13 cellular contexts compared by ENCODE assay signal in genomic region chr11:46717825-46718154, GRCh38. TPM values are rescaled to one million over a fixed set of nuclear protein-coding genes. Genes with fewer than 3 reads are reported as not detected.
DNase-seq lines count a peak whose midpoint lies in the region; ATAC-seq, FAIRE-seq and TF ChIP-seq lines count a peak whose summit lies in the region.
"Not testable (repeated sequence)": the region's sequence is repeated elsewhere in the genome, so short reads cannot be mapped to it uniquely, and the experiment has no call there.
"Had no signal": no experiment of that assay in that cellular context is flagged by ENCODE, and none has a peak within 500 bp of the region (broad histone marks: within the 10 kb centered on the region; RNA-seq: fewer than 3 reads in every experiment).

No MANE protein-coding gene starts in this region.

- not testable (repeated sequence) for BruUV-seq in Caco-2 (replicated peaks; lab: Mats Ljungman, UMichigan); IMR-90 (replicated peaks; lab: Mats Ljungman, UMichigan); PC-9 (replicated peaks; lab: Mats Ljungman, UMichigan); GM12878 (replicated peaks; lab: Mats Ljungman, UMichigan)

- H3K4me2 ChIP-seq in A549, result peak overlapping the region; percentile 35
- not testable (repeated sequence) for H3K4me2 ChIP-seq in IMR-90 (ENCODE audit: low read depth, low read length); GM12878 (ENCODE audit: control insufficient read depth, insufficient read depth); keratinocyte (ENCODE audit: control insufficient read depth, extremely low read depth, insufficient read depth, low read depth, low read length)
- H3K4me2 ChIP-seq in PC-9, result peak overlapping the region; percentile 40

- H3K4me3 Mint-ChIP-seq in Caco-2 (ENCODE audit: unreplicated experiment); progenitor cell of endocrine pancreas (ENCODE audit: low read depth): not testable (repeated sequence)

- peak overlapping the region; percentile 3 to 69; a peak in 2 of 4 replicates for H4K8ac ChIP-seq in IMR-90 (ENCODE audit: low read depth in 2 of 2, low read length in 2 of 2)

- DNase-seq in A549 (ENCODE audit: low read depth in 1 of 2, low spot score in 1 of 2); Caco-2; IMR-90; PC-9; GM12878 (ENCODE audit: low read depth, low spot score); keratinocyte (ENCODE audit: low read depth, low spot score); progenitor cell of endocrine pancreas (ENCODE audit: low spot score, unreplicated experiment): not testable (repeated sequence)

- H3K9me1 ChIP-seq in IMR-90 (ENCODE audit: insufficient read depth, low read length), result peaks cover 19% of the 10 kb centered on the region
- not testable (repeated sequence) for H3K9me1 ChIP-seq in keratinocyte (ENCODE audit: control insufficient read depth, extremely low read depth, insufficient read depth, low read length)

- dilution Hi-C loops in IMR-90 (cut with HindIII; ENCODE audit: low sequenced_read_pairs, unreplicated experiment); keratinocyte (cut with MboI; ENCODE audit: extremely low pct_ligation_motif_present, low sequenced_read_pairs): not testable (repeated sequence)

- not testable (repeated sequence) for H3K9ac ChIP-seq in IMR-90 (ENCODE audit: low read depth, low read length); GM12878 (ENCODE audit: control insufficient read depth, insufficient read depth, low read length); keratinocyte (ENCODE audit: control insufficient read depth, extremely low read depth, insufficient read depth, low read length)

- not testable (repeated sequence) for TF ChIP-seq CTCF in A549 (IDR thresholded peaks at IDR 0.05); Caco-2 (IDR thresholded peaks at IDR 0.05; ENCODE audit: insufficient read depth in 1 of 2, low read depth in 1 of 2, low read length in 1 of 2, severe bottlenecking in 1 of 2, unreplicated experiment in 1 of 2); IMR-90 (conservative IDR thresholded peaks at IDR 0.05; ENCODE audit: low read depth, low read length); PC-9 (conservative IDR thresholded peaks at IDR 0.05); GM12878 (IDR thresholded peaks at IDR 0.05 in 2 of 3, conservative IDR thresholded peaks at IDR 0.05 in 1 of 3; ENCODE audit: control insufficient read depth in 2 of 3, extremely low read depth in 1 of 3, insufficient read depth in 1 of 3, low read depth in 3 of 3, low read length in 3 of 3); keratinocyte (optimal IDR thresholded peaks at IDR 0.05 in 1 of 3, IDR thresholded peaks at IDR 0.05 in 1 of 3, conservative IDR thresholded peaks at IDR 0.05 in 1 of 3; ENCODE audit: extremely low read depth in 1 of 3, insufficient read depth in 2 of 3, low read length in 3 of 3); progenitor cell of endocrine pancreas (IDR thresholded peaks at IDR 0.05; ENCODE audit: unreplicated experiment)

- H3K23ac ChIP-seq in IMR-90 (ENCODE audit: low read depth, low read length), result peak overlapping the region; percentile 65; the same call in 1 of the 2 replicates

- H3K27me3 ChIP-seq in Caco-2 (replicated peaks; ENCODE audit: control insufficient read depth, insufficient read depth, low read length); IMR-90 (ENCODE audit: control insufficient read depth, insufficient read depth, low read length); PC-9 (ENCODE audit: insufficient read depth, low read depth); GM12878 (replicated peaks in 1 of 2; ENCODE audit: control insufficient read depth in 2 of 2, insufficient read depth in 2 of 2, low read length in 1 of 2); keratinocyte (ENCODE audit: control insufficient read depth, extremely low read depth, insufficient read depth, low read length): not testable (repeated sequence)

- peak overlapping the region; percentile 25; the same call in 1 of the 2 replicates for H2BK20ac ChIP-seq in IMR-90 (ENCODE audit: low read depth, low read length)

- TF ChIP-seq EP300 in A549 (IDR thresholded peaks at IDR 0.05); GM12878 (IDR thresholded peaks at IDR 0.05; ENCODE audit: borderline replicate concordance in 1 of 2, control insufficient read depth in 1 of 2, low read depth in 2 of 2, low read length in 2 of 2): not testable (repeated sequence)

- H2AK5ac ChIP-seq in IMR-90 (ENCODE audit: low read depth, low read length), result not testable (repeated sequence)

- SMC1A ChIA-PET in GM12878 (lab: Charles Lee; ENCODE audit: uncharacterized antibody, unreplicated experiment), result not testable (repeated sequence)

- not testable (repeated sequence) for H3K27me3 Mint-ChIP-seq in Caco-2 (ENCODE audit: insufficient read depth, unreplicated experiment); progenitor cell of endocrine pancreas

- H4K91ac ChIP-seq in IMR-90 (ENCODE audit: insufficient read depth, low read depth, low read length), result not testable (repeated sequence)

- not testable (repeated sequence) for H2AK9ac ChIP-seq in IMR-90 (replicated peaks; ENCODE audit: low read depth, low read length, poor library complexity)

- H3K79me1 ChIP-seq in IMR-90 (ENCODE audit: low read depth in 1 of 2, low read length in 2 of 2), result not testable (repeated sequence)

- H2BK120ac ChIP-seq in IMR-90 (ENCODE audit: low read depth, low read length), result peak overlapping the region; percentile 77

- H2BK15ac ChIP-seq in IMR-90 (ENCODE audit: low read depth, low read length), result peak overlapping the region; percentile 19; the same call in 1 of the 3 replicates

- in situ Hi-C loops in IMR-90 (cut with MboI; ENCODE audit: low sequenced_read_pairs); GM12878 (cut with MboI): not testable (repeated sequence)

- H3F3A ChIP-seq in PC-9 (ENCODE audit: insufficient read depth, low read depth), result not testable (repeated sequence)

- H3K27ac ChIP-seq in A549, result peak overlapping the region; percentile 89 to 91
- H3K27ac ChIP-seq in IMR-90 (ENCODE audit: insufficient read depth, low read length); PC-9; GM12878 (ENCODE audit: control insufficient read depth, insufficient read depth); keratinocyte (ENCODE audit: control insufficient read depth, insufficient read depth, low read length): not testable (repeated sequence)

- H3K14ac ChIP-seq in IMR-90 (replicated peaks; ENCODE audit: low read depth, low read length), result not testable (repeated sequence)

- H2AFZ ChIP-seq in IMR-90 (replicated peaks; ENCODE audit: low read length, poor library complexity) (peak overlapping the region; percentile 87), PC-9 (0 out of 2 replicates have a peak overlapping the region, but pooled peaks have one; percentile 56), GM12878 (ENCODE audit: control insufficient read depth, low read depth, low read length) (peak overlapping the region; percentile 51; the same call in 1 of the 2 replicates), keratinocyte (ENCODE audit: control insufficient read depth, low read length) (peak overlapping the region; percentile 86)

- H3K4ac ChIP-seq in IMR-90 (ENCODE audit: low read depth, low read length), result peak overlapping the region; percentile 78

- not testable (repeated sequence) for ATAC-seq in A549; IMR-90 (ENCODE audit: low read depth); GM12878

- H3K56ac ChIP-seq in IMR-90 (ENCODE audit: extremely low read depth, insufficient read depth, low read length), result not testable (repeated sequence)

- RAD21 ChIA-PET in GM12878 (lab: Charles Lee; ENCODE audit: unreplicated experiment), result not testable (repeated sequence)

- not testable (repeated sequence) for FAIRE-seq in A549 (lab: Jason Lieb, UNC); GM12878 (lab: Jason Lieb, UNC); keratinocyte (lab: Jason Lieb, UNC)

- not testable (repeated sequence) for H3K36me3 Mint-ChIP-seq in Caco-2 (ENCODE audit: insufficient read depth, unreplicated experiment); progenitor cell of endocrine pancreas (ENCODE audit: insufficient read depth)

- TF ChIP-seq POLR2A in A549 (IDR thresholded peaks at IDR 0.05; ENCODE audit: low read length); IMR-90 (IDR thresholded peaks at IDR 0.05; ENCODE audit: low read depth, low read length); GM12878 (IDR thresholded peaks at IDR 0.05; ENCODE audit: low read depth, low read length): not testable (repeated sequence)

- H3K18ac ChIP-seq in IMR-90 (ENCODE audit: low read depth, low read length), result peak overlapping the region; percentile 76; the same call in 1 of the 2 replicates

- not testable (repeated sequence) for H3K9me3 Mint-ChIP-seq in Caco-2 (ENCODE audit: unreplicated experiment); progenitor cell of endocrine pancreas (ENCODE audit: low read depth)

- POLR2A ChIA-PET in A549 (lab: Yijun Ruan, JAX); Caco-2 (lab: Charles Lee); IMR-90 (lab: Charles Lee; ENCODE audit: unreplicated experiment): not testable (repeated sequence)
- POLR2A ChIA-PET in PC-9 (lab: Charles Lee; ENCODE audit: unreplicated experiment) (interaction anchor here (0.6 kb wide), 2 partner anchors 17 to 36 kb away, joined by 3 to 6 read pairs; partner anchors contain the start of genes ARHGAP1 and ZNF408), GM12878 (lab: Charles Lee) (interaction anchor here (0.7 kb wide), 1 partner anchor 61 kb away, joined by 13 read pairs; no protein-coding TSS in a partner anchor)

- H3K4me1 ChIP-seq in A549 (peaks cover 55% of the 10 kb centered on the region), Caco-2 (peaks cover 34% of the 10 kb centered on the region), IMR-90 (ENCODE audit: control insufficient read depth, insufficient read depth, low read length) (peaks cover 14% of the 10 kb centered on the region), PC-9 (replicated peaks; ENCODE audit: insufficient read depth) (peaks cover 28% of the 10 kb centered on the region)
- H3K4me1 ChIP-seq in GM12878 (ENCODE audit: control insufficient read depth, insufficient read depth, low read length); keratinocyte (ENCODE audit: control insufficient read depth, extremely low read depth, insufficient read depth, low read length): not testable (repeated sequence)

- H2BK5ac ChIP-seq in IMR-90 (ENCODE audit: low read depth, low read length, poor library complexity, severe bottlenecking), result not testable (repeated sequence)

- intact Hi-C loops in Caco-2 (cut with micrococcal nuclease; ENCODE audit: unreplicated experiment) (loop anchor here (1.0 to 5.0 kb wide), 2 partner anchors 17 to 165 kb away; partner anchors contain the start of gene ARHGAP1), PC-9 (cut with micrococcal nuclease; ENCODE audit: unreplicated experiment) (loop anchor here (5.0 kb wide), 1 partner anchor 595 kb away; the partner anchor contains the start of gene PHF21A)
- intact Hi-C loops in IMR-90 (cut with micrococcal nuclease); GM12878 (cut with micrococcal nuclease; ENCODE audit: unreplicated experiment): not testable (repeated sequence)

- not testable (repeated sequence) for H3K9me2 ChIP-seq in PC-9 (ENCODE audit: insufficient read depth)

- H3K36me3 ChIP-seq in Caco-2 (ENCODE audit: control insufficient read depth, insufficient read depth, low read length); IMR-90 (ENCODE audit: control insufficient read depth, insufficient read depth, low read length); PC-9 (ENCODE audit: low read depth); GM12878 (ENCODE audit: control insufficient read depth in 2 of 2, insufficient read depth in 2 of 2, low read length in 1 of 2); keratinocyte (ENCODE audit: control insufficient read depth in 2 of 2, extremely low read depth in 1 of 2, insufficient read depth in 2 of 2, low read length in 2 of 2): not testable (repeated sequence)

- H3K4me1 Mint-ChIP-seq in Caco-2 (ENCODE audit: low read depth, unreplicated experiment) (peaks cover 11% of the 10 kb centered on the region), progenitor cell of endocrine pancreas (ENCODE audit: low read depth) (peaks cover 18% of the 10 kb centered on the region)

- not testable (repeated sequence) for H4K20me1 ChIP-seq in IMR-90 (ENCODE audit: insufficient read depth, low read length); PC-9 (ENCODE audit: insufficient read depth); GM12878 (ENCODE audit: control insufficient read depth, insufficient read depth); keratinocyte (ENCODE audit: control insufficient read depth, extremely low read depth, insufficient read depth, low read length)

- peak overlapping the region; percentile 98 for H4K5ac ChIP-seq in IMR-90 (ENCODE audit: low read depth, low read length)

- not testable (repeated sequence) for TF ChIP-seq RAD21 in A549 (conservative IDR thresholded peaks at IDR 0.05 in 1 of 2, IDR thresholded peaks at IDR 0.05 in 1 of 2); IMR-90 (IDR thresholded peaks at IDR 0.05; ENCODE audit: low read length); GM12878 (IDR thresholded peaks at IDR 0.05; ENCODE audit: insufficient read depth, low read depth, low read length)

- H3K27ac Mint-ChIP-seq in Caco-2 (ENCODE audit: unreplicated experiment), result peak overlapping the region; percentile 92
- H3K27ac Mint-ChIP-seq in progenitor cell of endocrine pancreas, result peak overlapping the region; percentile 45

- 33% methylated on average over 2 of the region's 2 CpGs for WGBS in A549 (ENCODE audit: missing lambda C conversion rate)
- WGBS in IMR-90 (ENCODE audit: extremely low coverage in 2 of 2, insufficient read length in 1 of 2), 2 experiments, result no CpG with 5 or more reads among the region's 2 CpGs
- 95% methylated on average over 2 of the region's 2 CpGs for WGBS in GM12878 (ENCODE audit: insufficient coverage, insufficient replicate concordance, low lambda C conversion rate, missing lambda C conversion rate)

- CTCF ChIA-PET in A549 (lab: Yijun Ruan, JAX) (interaction anchor here (0.7 to 1.4 kb wide), 3 partner anchors 9 to 26 kb away, joined by 3 read pairs; no protein-coding TSS in a partner anchor), Caco-2 (lab: Charles Lee) (interaction anchor here (1.1 kb wide), 1 partner anchor 17 kb away, joined by 3 read pairs; the partner anchor contains the start of genes ARHGAP1 and ZNF408)
- CTCF ChIA-PET in IMR-90 (lab: Yijun Ruan, JAX); PC-9 (lab: Charles Lee); GM12878 (lab: Yijun Ruan, JAX): not testable (repeated sequence)

- H3K79me2 ChIP-seq in PC-9 (ENCODE audit: low read depth); GM12878 (ENCODE audit: control insufficient read depth, insufficient read depth, low read length); keratinocyte (ENCODE audit: control insufficient read depth, insufficient read depth, low read length): not testable (repeated sequence)

- not testable (repeated sequence) for H3K4me3 ChIP-seq in A549; Caco-2 (ENCODE audit: low read depth, low read length); IMR-90 (ENCODE audit: insufficient read depth, low read depth, low read length); PC-9; GM12878; keratinocyte (ENCODE audit: control insufficient read depth in 2 of 3, extremely low read depth in 1 of 3, insufficient read depth in 2 of 3, low read depth in 1 of 3, low read length in 3 of 3)

- not testable (repeated sequence) for H3K9me3 ChIP-seq in A549; Caco-2; IMR-90 (ENCODE audit: control insufficient read depth, insufficient read depth, low read length); PC-9 (ENCODE audit: insufficient read depth, low read depth); GM12878 (replicated peaks; ENCODE audit: control insufficient read depth, insufficient read depth, low read length); keratinocyte (ENCODE audit: control insufficient read depth, low read depth, low read length)

RNA-seq across cellular contexts. Expression of gene F2, which starts 1.2 kb away (rescaled TPM):
- 3.8 and 4.2 TPM in 2 replicates for polyA plus RNA-seq in A549 (2011; rRNA removed)
- polyA plus RNA-seq in A549 (2012; cell fraction: cytosol; rRNA removed), result 3.3 and 4.0 TPM in 2 replicates
- 8.1 and 8.4 TPM in 2 replicates for polyA plus RNA-seq in A549 (2012; cell fraction: nucleus; rRNA removed)
- 1.5 to 3.0 TPM (median 2.5 TPM) in 3 replicates for polyA plus RNA-seq in A549 (2017; fragmentation: RNase III; extraction: RNeasy Plus Mini Kit Qiagen cat#74134 plus additional on column Dnase treatment)
- 6.7 and 7.1 TPM in 2 replicates for polyA minus RNA-seq in A549 (2011; rRNA and poly(A)+ RNA removed)
- total RNA-seq in Caco-2 (2022), result 51.8 and 60.0 TPM in 2 replicates
- total RNA-seq in IMR-90 (2012; rRNA removed), result not detected in 2 replicates
- polyA plus RNA-seq in IMR-90 (2012; rRNA removed), result not detected in 2 replicates
- 0.02 TPM in 2 replicates for polyA plus RNA-seq in IMR-90 (2012; cell fraction: cytosol; rRNA removed)
- polyA plus RNA-seq in IMR-90 (2012; cell fraction: nucleus; rRNA removed; ENCODE audit: low replicate concordance), result 0.16 and 0.70 TPM in 2 replicates
- total RNA-seq in PC-9 (2021), result 0.20 TPM in 1 of 2 replicates, not detected in the other
- 0.46 TPM in 1 of 2 replicates, not detected in the other for total RNA-seq in GM12878 (2013; cell fraction: nucleolus; rRNA removed)
- 0.23 TPM in 1 of 2 replicates, not detected in the other for total RNA-seq in GM12878 (2014; rRNA removed)
- total RNA-seq in GM12878 (2014; rRNA removed; fragmentation: Illumina TruSeq; extraction: Trizol), result not detected in 2 replicates
- total RNA-seq in GM12878 (2021), result 0.32 and 0.72 TPM in 2 replicates
- polyA plus RNA-seq in GM12878 (2011; ENCODE audit: low read depth), result not detected
- polyA plus RNA-seq in GM12878 (2011; rRNA removed), result not detected in 2 replicates
- 0.06 and 0.07 TPM in 2 replicates for polyA plus RNA-seq in GM12878 (2011; cell fraction: cytosol; rRNA removed)
- 0.12 TPM in 1 of 2 replicates, not detected in the other for polyA plus RNA-seq in GM12878 (2011; cell fraction: nucleus; rRNA removed)
- not detected in 2 replicates for polyA plus RNA-seq in GM12878 (2012)
- polyA plus RNA-seq in GM12878 (2014; fragmentation: Illumina TruSeq; extraction: Trizol), result not detected in 2 replicates
- not detected for polyA plus RNA-seq in GM12878 (2014; fragmentation: Nextera tagmentation; extraction: Ambion mirVana)
- not detected in 2 replicates for polyA plus RNA-seq in GM12878 (2014; rRNA removed)
- polyA plus RNA-seq in GM12878 (2016; fragmentation: Nextera tagmentation; extraction: Ambion mirVana), result not detected
- polyA minus RNA-seq in GM12878 (2011; rRNA and poly(A)+ RNA removed), result not detected in 2 replicates
- polyA minus RNA-seq in GM12878 (2011; cell fraction: cytosol; rRNA and poly(A)+ RNA removed), result not detected in 2 replicates
- not detected in 2 replicates for polyA minus RNA-seq in GM12878 (2011; cell fraction: nucleus; rRNA and poly(A)+ RNA removed)
- polyA plus RNA-seq in keratinocyte, result not detected in 3 replicates
- not detected for polyA plus RNA-seq in keratinocyte (2011; ENCODE audit: low read depth)
- not detected in 2 replicates for polyA plus RNA-seq in keratinocyte (2011; cell fraction: cytosol; rRNA removed)
- 0.10 TPM in 1 of 2 replicates, not detected in the other for polyA plus RNA-seq in keratinocyte (2011; cell fraction: nucleus; rRNA removed)
- not detected in 2 replicates for polyA plus RNA-seq in keratinocyte (2012; ENCODE audit: low replicate concordance)
- 0.58 TPM in 1 of 3 replicates, not detected in the others for polyA minus RNA-seq in keratinocyte
- polyA minus RNA-seq in keratinocyte (2011; cell fraction: cytosol; rRNA and poly(A)+ RNA removed), result not detected
- 0.85 TPM in 1 of 2 replicates, not detected in the other for polyA minus RNA-seq in keratinocyte (2011; cell fraction: nucleus; rRNA and poly(A)+ RNA removed)
- total RNA-seq in progenitor cell of endocrine pancreas, result 21.8 and 22.8 TPM in 2 replicates
- total RNA-seq: A172; CD8-positive, alpha-beta T cell; GM23248; HFFc6; HT1080 had no signal
- polyA plus RNA-seq: GM23248, IgD-negative memory B cell had no signal

RNA-seq across cellular contexts. Expression of gene ZNF408, which starts 17.0 kb away (rescaled TPM):
- polyA plus RNA-seq in A549 (2011; rRNA removed), result 6.7 TPM in 2 replicates
- 10.2 and 14.3 TPM in 2 replicates for polyA plus RNA-seq in A549 (2012; cell fraction: cytosol; rRNA removed)
- 22.6 and 32.4 TPM in 2 replicates for polyA plus RNA-seq in A549 (2012; cell fraction: nucleus; rRNA removed)
- polyA plus RNA-seq in A549 (2017; fragmentation: RNase III; extraction: RNeasy Plus Mini Kit Qiagen cat#74134 plus additional on column Dnase treatment), result 14.0 to 16.7 TPM (median 16.5 TPM) in 3 replicates
- polyA minus RNA-seq in A549 (2011; rRNA and poly(A)+ RNA removed), result 16.4 and 28.9 TPM in 2 replicates
- 17.6 and 23.3 TPM in 2 replicates for total RNA-seq in Caco-2 (2022)
- 9.5 and 10.3 TPM in 2 replicates for total RNA-seq in IMR-90 (2012; rRNA removed)
- polyA plus RNA-seq in IMR-90 (2012; rRNA removed), result 10.4 and 11.1 TPM in 2 replicates
- polyA plus RNA-seq in IMR-90 (2012; cell fraction: cytosol; rRNA removed), result 5.4 and 8.6 TPM in 2 replicates
- polyA plus RNA-seq in IMR-90 (2012; cell fraction: nucleus; rRNA removed; ENCODE audit: low replicate concordance), result 16.7 and 32.2 TPM in 2 replicates
- 13.8 and 16.2 TPM in 2 replicates for total RNA-seq in PC-9 (2021)
- 26.9 and 27.5 TPM in 2 replicates for total RNA-seq in GM12878 (2013; cell fraction: nucleolus; rRNA removed)
- 7.9 and 8.4 TPM in 2 replicates for total RNA-seq in GM12878 (2014; rRNA removed)
- 5.9 and 6.3 TPM in 2 replicates for total RNA-seq in GM12878 (2014; rRNA removed; fragmentation: Illumina TruSeq; extraction: Trizol)
- total RNA-seq in GM12878 (2021), result 11.3 and 12.1 TPM in 2 replicates
- 6.4 TPM for polyA plus RNA-seq in GM12878 (2011; ENCODE audit: low read depth)
- polyA plus RNA-seq in GM12878 (2011; rRNA removed), result 3.1 and 5.9 TPM in 2 replicates
- polyA plus RNA-seq in GM12878 (2011; cell fraction: cytosol; rRNA removed), result 7.2 and 7.8 TPM in 2 replicates
- polyA plus RNA-seq in GM12878 (2011; cell fraction: nucleus; rRNA removed), result 18.9 and 20.2 TPM in 2 replicates
- 8.8 and 9.4 TPM in 2 replicates for polyA plus RNA-seq in GM12878 (2012)
- polyA plus RNA-seq in GM12878 (2014; fragmentation: Illumina TruSeq; extraction: Trizol), result 1.4 and 4.3 TPM in 2 replicates
- polyA plus RNA-seq in GM12878 (2014; fragmentation: Nextera tagmentation; extraction: Ambion mirVana), result under 1 TPM; 0.19 to 0.35 TPM
- 8.0 and 8.8 TPM in 2 replicates for polyA plus RNA-seq in GM12878 (2014; rRNA removed)
- polyA plus RNA-seq in GM12878 (2016; fragmentation: Nextera tagmentation; extraction: Ambion mirVana), result 10 to 100 TPM in 1 of 2 experiments, 1 to 10 TPM in 1; 9.2 to 10.3 TPM
- 5.9 and 9.5 TPM in 2 replicates for polyA minus RNA-seq in GM12878 (2011; rRNA and poly(A)+ RNA removed)
- 4.1 and 7.4 TPM in 2 replicates for polyA minus RNA-seq in GM12878 (2011; cell fraction: cytosol; rRNA and poly(A)+ RNA removed)
- 11.6 and 21.4 TPM in 2 replicates for polyA minus RNA-seq in GM12878 (2011; cell fraction: nucleus; rRNA and poly(A)+ RNA removed)
- polyA plus RNA-seq in keratinocyte, result 4.0 to 8.1 TPM (median 5.0 TPM) in 3 replicates
- polyA plus RNA-seq in keratinocyte (2011; ENCODE audit: low read depth), result 2.3 TPM
- polyA plus RNA-seq in keratinocyte (2011; cell fraction: cytosol; rRNA removed), result 2.6 and 5.2 TPM in 2 replicates
- polyA plus RNA-seq in keratinocyte (2011; cell fraction: nucleus; rRNA removed), result 8.1 and 9.8 TPM in 2 replicates
- polyA plus RNA-seq in keratinocyte (2012; ENCODE audit: low replicate concordance), result 8.5 and 9.7 TPM in 2 replicates
- polyA minus RNA-seq in keratinocyte, result 3.7 to 14.4 TPM (median 4.3 TPM) in 3 replicates
- 7.9 TPM for polyA minus RNA-seq in keratinocyte (2011; cell fraction: cytosol; rRNA and poly(A)+ RNA removed)
- 5.7 and 6.8 TPM in 2 replicates for polyA minus RNA-seq in keratinocyte (2011; cell fraction: nucleus; rRNA and poly(A)+ RNA removed)
- total RNA-seq in progenitor cell of endocrine pancreas, result 11.6 and 13.7 TPM in 2 replicates

RNA-seq across cellular contexts. Expression of gene ARHGAP1, which starts 17.4 kb away (rescaled TPM):
- polyA plus RNA-seq in A549 (2011; rRNA removed), result 17.2 and 33.4 TPM in 2 replicates
- 24.6 and 30.9 TPM in 2 replicates for polyA plus RNA-seq in A549 (2012; cell fraction: cytosol; rRNA removed)
- polyA plus RNA-seq in A549 (2012; cell fraction: nucleus; rRNA removed), result 44.0 and 48.5 TPM in 2 replicates
- 34.8 to 35.9 TPM (median 35.2 TPM) in 3 replicates for polyA plus RNA-seq in A549 (2017; fragmentation: RNase III; extraction: RNeasy Plus Mini Kit Qiagen cat#74134 plus additional on column Dnase treatment)
- 103 and 114 TPM in 2 replicates for polyA minus RNA-seq in A549 (2011; rRNA and poly(A)+ RNA removed)
- 67.1 and 73.0 TPM in 2 replicates for total RNA-seq in Caco-2 (2022)
- 28.1 and 46.6 TPM in 2 replicates for total RNA-seq in IMR-90 (2012; rRNA removed)
- 75.7 and 78.8 TPM in 2 replicates for polyA plus RNA-seq in IMR-90 (2012; rRNA removed)
- 77.3 and 77.9 TPM in 2 replicates for polyA plus RNA-seq in IMR-90 (2012; cell fraction: cytosol; rRNA removed)
- polyA plus RNA-seq in IMR-90 (2012; cell fraction: nucleus; rRNA removed; ENCODE audit: low replicate concordance), result 56.6 and 87.7 TPM in 2 replicates
- 60.3 and 64.2 TPM in 2 replicates for total RNA-seq in PC-9 (2021)
- 47.7 and 48.5 TPM in 2 replicates for total RNA-seq in GM12878 (2013; cell fraction: nucleolus; rRNA removed)
- 15.2 and 18.2 TPM in 2 replicates for total RNA-seq in GM12878 (2014; rRNA removed)
- total RNA-seq in GM12878 (2014; rRNA removed; fragmentation: Illumina TruSeq; extraction: Trizol), result 11.4 and 13.8 TPM in 2 replicates
- 43.4 and 45.5 TPM in 2 replicates for total RNA-seq in GM12878 (2021)
- polyA plus RNA-seq in GM12878 (2011; ENCODE audit: low read depth), result 20.2 TPM
- polyA plus RNA-seq in GM12878 (2011; rRNA removed), result 5.8 and 17.6 TPM in 2 replicates
- 17.9 and 20.7 TPM in 2 replicates for polyA plus RNA-seq in GM12878 (2011; cell fraction: cytosol; rRNA removed)
- polyA plus RNA-seq in GM12878 (2011; cell fraction: nucleus; rRNA removed), result 17.5 and 25.1 TPM in 2 replicates
- polyA plus RNA-seq in GM12878 (2012), result 28.2 and 31.4 TPM in 2 replicates
- 17.1 and 32.2 TPM in 2 replicates for polyA plus RNA-seq in GM12878 (2014; fragmentation: Illumina TruSeq; extraction: Trizol)
- polyA plus RNA-seq in GM12878 (2014; fragmentation: Nextera tagmentation; extraction: Ambion mirVana), result 1 to 10 TPM; 4.3 to 9.4 TPM
- 28.1 and 32.7 TPM in 2 replicates for polyA plus RNA-seq in GM12878 (2014; rRNA removed)
- polyA plus RNA-seq in GM12878 (2016; fragmentation: Nextera tagmentation; extraction: Ambion mirVana), result 10 to 100 TPM; 32.6 to 36.6 TPM
- polyA minus RNA-seq in GM12878 (2011; rRNA and poly(A)+ RNA removed), result 36.6 and 45.1 TPM in 2 replicates
- polyA minus RNA-seq in GM12878 (2011; cell fraction: cytosol; rRNA and poly(A)+ RNA removed), result 20.8 and 25.3 TPM in 2 replicates
- 13.4 and 22.6 TPM in 2 replicates for polyA minus RNA-seq in GM12878 (2011; cell fraction: nucleus; rRNA and poly(A)+ RNA removed)
- 19.5 to 27.4 TPM (median 22.8 TPM) in 3 replicates for polyA plus RNA-seq in keratinocyte
- 14.4 TPM for polyA plus RNA-seq in keratinocyte (2011; ENCODE audit: low read depth)
- polyA plus RNA-seq in keratinocyte (2011; cell fraction: cytosol; rRNA removed), result 32.9 and 43.9 TPM in 2 replicates
- 47.3 and 65.7 TPM in 2 replicates for polyA plus RNA-seq in keratinocyte (2011; cell fraction: nucleus; rRNA removed)
- 41.7 and 60.4 TPM in 2 replicates for polyA plus RNA-seq in keratinocyte (2012; ENCODE audit: low replicate concordance)
- polyA minus RNA-seq in keratinocyte, result 98.4 to 212 TPM (median 118 TPM) in 3 replicates
- 63.3 TPM for polyA minus RNA-seq in keratinocyte (2011; cell fraction: cytosol; rRNA and poly(A)+ RNA removed)
- polyA minus RNA-seq in keratinocyte (2011; cell fraction: nucleus; rRNA and poly(A)+ RNA removed), result 42.8 and 67.6 TPM in 2 replicates
- total RNA-seq in progenitor cell of endocrine pancreas, result 39.0 and 39.8 TPM in 2 replicates

Comparison
In these comparisons a context has a peak if more than half of its experiments do, and no peak if none do; other contexts are left out.
1. RNA of gene F2, which starts 1.2 kb away (total RNA-seq): 51.8 to 60.0 TPM in Caco-2 and 21.8 to 22.8 TPM in progenitor cell of endocrine pancreas; 0.20 TPM in PC-9, 0.23 to 0.72 TPM in GM12878 and not detected in IMR-90; every median in the first group is over 10 times any median in the second.
2. Peak in every context shown above with its lines, with median percentiles within 50 percentile points of each other: H2AFZ ChIP-seq.